In genomic region chr12:6767301-6767591, GRCh38 we compare ENCODE assay signal across 8 cellular contexts. TPM values are rescaled to one million over a fixed set of nuclear protein-coding genes. Genes with fewer than 3 reads are reported as not detected.
DNase-seq lines count a peak whose midpoint lies in the region; ATAC-seq and TF ChIP-seq lines count a peak whose summit lies in the region.

No MANE protein-coding gene starts in this region.

- CTCF ChIA-PET in activated CD8-positive, alpha-beta T cell treated with anti-CD3 and anti-CD28 coated beads, Interleukin-2, amount 10 ng/mL, durations not matched to agents 7 days and 5 days (lab: Charles Lee), result interaction anchor here (0.7 to 20.8 kb wide), 18 partner anchors 10 to 161 kb away, joined by 3 to 378 read pairs (median 4); partner anchors contain the start of genes CD4, CDCA3, COPS7A and GPR162

- peaks cover 0 to 4% (median 0%) of the 10 kb centered on the region in 3 donors for H3K27me3 ChIP-seq in stomach

- H3K4me1 ChIP-seq in stomach, result peaks cover 57 to 86% (median 78%) of the 10 kb centered on the region in 4 donors

- H3K9me3 Mint-ChIP-seq in activated CD8-positive, alpha-beta T cell treated with anti-CD3 and anti-CD28 coated beads, Interleukin-2, amount 10 ng/mL, durations not matched to agents 7 days and 5 days (ENCODE audit: insufficient read depth), result no peaks in the 10 kb centered on the region

- intact Hi-C loops in stomach (cut with DNase I; ENCODE audit: low total_unique reads), result no loop called here

- POLR2A ChIA-PET in activated CD8-positive, alpha-beta T cell treated with anti-CD3 and anti-CD28 coated beads, Interleukin-2, amount 10 ng/mL, durations not matched to agents 7 days and 5 days (lab: Charles Lee), result interaction anchor here (0.6 to 4.4 kb wide), 7 partner anchors 13 to 176 kb away, joined by 3 to 35 read pairs (median 6); partner anchors contain the start of genes C12orf57, CD4, MLF2 and RNU7-1

- 2 to 4% (median 3%) methylated on average over 17 of the region's 17 CpGs for WGBS in stomach, 5 donors

- peaks cover 32% of the 10 kb centered on the region for H3K27me3 Mint-ChIP-seq in activated CD8-positive, alpha-beta T cell treated with anti-CD3 and anti-CD28 coated beads, Interleukin-2, amount 10 ng/mL, durations not matched to agents 7 days and 5 days (ENCODE audit: low read depth)

- ATAC-seq in activated CD8-positive, alpha-beta T cell treated with anti-CD3 and anti-CD28 coated beads, Interleukin-2, amount 10 ng/mL, durations not matched to agents 7 days and 5 days, result no peak

- DNase-seq in NCI-H1694 treated with DMSO at 0.1 percent for 48 hours (lab: John Stamatoyannopoulos, UW), result peak; percentile 57
- no peak for DNase-seq in NCI-H1694 (lab: John Stamatoyannopoulos, UW)
- DNase-seq in activated CD8-positive, alpha-beta T cell treated with anti-CD3 and anti-CD28 coated beads, Interleukin-2, amount 10 ng/mL, durations not matched to agents 7 days and 5 days, result no peak
- DNase-seq in stomach, result no peak
- no peak for DNase-seq in HUDEP-2 (lab: John Stamatoyannopoulos, UW; ENCODE audit: unreplicated experiment in 76 of 76)
- DNase-seq in GM19240 (ENCODE audit: insufficient read length, low spot score), result no peak
- DNase-seq in NCI-H345 (lab: John Stamatoyannopoulos, UW), result no peak

- H3K27ac Mint-ChIP-seq in activated CD8-positive, alpha-beta T cell treated with anti-CD3 and anti-CD28 coated beads, Interleukin-2, amount 10 ng/mL, durations not matched to agents 7 days and 5 days, result peak overlapping the region; percentile 74

- no peak for TF ChIP-seq EP300 in stomach (IDR thresholded peaks at IDR 0.05)

- H3K4me3 ChIP-seq in iPS-11a (ENCODE audit: low read depth, low read length), result peak overlapping the region; percentile 72
- peak overlapping the region; percentile 63 to 78 (median 78) for H3K4me3 ChIP-seq in stomach

- peak overlapping the region; percentile 85 to 96 (median 91) for H3K27ac ChIP-seq in stomach

- H3K4me1 Mint-ChIP-seq in activated CD8-positive, alpha-beta T cell treated with anti-CD3 and anti-CD28 coated beads, Interleukin-2, amount 10 ng/mL, durations not matched to agents 7 days and 5 days (ENCODE audit: low read depth), result peaks cover 70% of the 10 kb centered on the region

- H3K36me3 ChIP-seq in stomach, result peaks cover 12 to 23% (median 19%) of the 10 kb centered on the region in 4 donors

- no peaks in the 10 kb centered on the region for H3K9me3 ChIP-seq in stomach

- TF ChIP-seq POLR2A in stomach (IDR thresholded peaks at IDR 0.05), result no peak

- peak overlapping the region; percentile 86 for H3K4me3 Mint-ChIP-seq in activated CD8-positive, alpha-beta T cell treated with anti-CD3 and anti-CD28 coated beads, Interleukin-2, amount 10 ng/mL, durations not matched to agents 7 days and 5 days

- TF ChIP-seq CTCF in stomach (IDR thresholded peaks at IDR 0.05), result no peak

- H3K36me3 Mint-ChIP-seq in activated CD8-positive, alpha-beta T cell treated with anti-CD3 and anti-CD28 coated beads, Interleukin-2, amount 10 ng/mL, durations not matched to agents 7 days and 5 days (ENCODE audit: low read depth), result peaks cover 5% of the 10 kb centered on the region

RNA-seq across cellular contexts. Expression of gene PTMS, which starts 1.1 kb away (rescaled TPM):
- 10 to 100 TPM; 42.9 to 47.4 TPM for total RNA-seq in activated CD8-positive, alpha-beta T cell treated with anti-CD3 and anti-CD28 coated beads, Interleukin-2, amount 10 ng/mL, durations not matched to agents 7 days and 5 days
- total RNA-seq in stomach, result 100 to 1,000 TPM in 1 of 5 donors, 10 to 100 TPM in 4; 22.8 to 261 (median 78.2) TPM
- polyA plus RNA-seq in stomach, result 100 to 1,000 TPM; 228 to 363 (median 307) TPM

RNA-seq across cellular contexts. Expression of gene LAG3, which starts 5.1 kb away (rescaled TPM):
- total RNA-seq in activated CD8-positive, alpha-beta T cell treated with anti-CD3 and anti-CD28 coated beads, Interleukin-2, amount 10 ng/mL, durations not matched to agents 7 days and 5 days, result 10 to 100 TPM; 43.0 to 45.2 TPM
- 1 to 10 TPM in 2 of 5 donors, not detected in 3; 2.2 to 2.3 TPM for total RNA-seq in stomach
- polyA plus RNA-seq in stomach, result 1 to 10 TPM in 2 of 3 donors, under 1 TPM in 1; 0.25 to 1.4 (median 1.2) TPM

RNA-seq across cellular contexts. Expression of gene MLF2, which starts 14.3 kb away (rescaled TPM):
- 100 to 1,000 TPM; 109 to 113 TPM for total RNA-seq in activated CD8-positive, alpha-beta T cell treated with anti-CD3 and anti-CD28 coated beads, Interleukin-2, amount 10 ng/mL, durations not matched to agents 7 days and 5 days
- 100 to 1,000 TPM in 4 of 5 donors, 1 to 10 TPM in 1; 9.3 to 296 (median 128) TPM for total RNA-seq in stomach
- 100 to 1,000 TPM; 168 to 183 (median 180) TPM for polyA plus RNA-seq in stomach

RNA-seq across cellular contexts. Expression of gene CD4, which starts 22.1 kb away (rescaled TPM):
- total RNA-seq in activated CD8-positive, alpha-beta T cell treated with anti-CD3 and anti-CD28 coated beads, Interleukin-2, amount 10 ng/mL, durations not matched to agents 7 days and 5 days, result 1 to 10 TPM in 1 of 2 experiments, under 1 TPM in 1; 0.90 to 1.6 TPM
- 10 to 100 TPM in 1 of 5 donors, 1 to 10 TPM in 2, not detected in 2; 7.2 to 25.9 (median 9.7) TPM for total RNA-seq in stomach
- polyA plus RNA-seq in stomach, result 1 to 10 TPM; 2.0 to 7.3 (median 3.9) TPM

RNA-seq across cellular contexts. Expression of gene COPS7A, which starts 43.4 kb away (rescaled TPM):
- total RNA-seq in activated CD8-positive, alpha-beta T cell treated with anti-CD3 and anti-CD28 coated beads, Interleukin-2, amount 10 ng/mL, durations not matched to agents 7 days and 5 days, result 10 to 100 TPM; 26.9 to 29.7 TPM
- total RNA-seq in stomach, result 10 to 100 TPM in 4 of 5 donors, 1 to 10 TPM in 1; 5.8 to 50.0 (median 25.7) TPM
- polyA plus RNA-seq in stomach, result 10 to 100 TPM; 45.2 to 54.2 (median 51.6) TPM

Comparison
In these comparisons a context has a peak if more than half of its experiments do, and no peak if none do; other contexts are left out.
1. RNA of gene LAG3, which starts 5.1 kb away (total RNA-seq): 43.0 to 45.2 TPM in activated CD8-positive, alpha-beta T cell treated with anti-CD3 and anti-CD28 coated beads, Interleukin-2, amount 10 ng/mL, durations not matched to agents 7 days and 5 days; 2.2 to 2.3 TPM in stomach; every median in the first group is over 10 times any median in the second.